ENCODE assay signal across 11 cellular contexts in the genomic region with DNA sequence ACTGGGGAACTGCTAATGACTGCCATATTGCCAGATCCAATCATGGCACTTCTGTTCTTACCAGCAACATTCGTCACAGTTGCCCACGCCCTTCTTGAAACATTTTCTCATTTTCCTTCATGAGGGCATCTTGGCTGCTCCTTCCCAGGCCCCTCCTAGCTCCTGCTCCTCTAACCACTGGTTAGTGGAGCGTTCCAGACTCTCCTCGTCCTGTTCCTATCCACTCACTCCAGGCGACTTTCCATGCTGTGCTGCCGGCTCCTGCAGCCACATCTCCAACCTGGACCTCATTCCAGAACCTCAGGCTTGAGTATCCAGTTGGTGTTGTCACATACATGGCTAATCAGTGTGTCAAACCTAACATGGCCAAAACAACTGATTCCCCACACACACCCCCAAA. TPM values are rescaled to one million over a fixed set of nuclear protein-coding genes. Genes with fewer than 3 reads are reported as not detected.
DNase-seq lines count a peak whose midpoint lies in the region; ATAC-seq, FAIRE-seq and TF ChIP-seq lines count a peak whose summit lies in the region.
"Had no signal": no experiment of that assay in that cellular context is flagged by ENCODE, and none has a peak within 500 bp of the region (broad histone marks: within the 10 kb centered on the region; RNA-seq: fewer than 3 reads in every experiment).

No MANE protein-coding gene starts in this region.

- H3K36me3 ChIP-seq in GM23338 (ENCODE audit: insufficient read depth) (no peaks in the 10 kb centered on the region), muscle layer of colon (ENCODE audit: insufficient read depth, low read length) (no peaks in the 10 kb centered on the region), mesenchymal stem cell (ENCODE audit: control insufficient read depth in 1 of 2, insufficient read depth in 2 of 2, low read depth in 1 of 2, low read length in 2 of 2) (peaks cover 0 to 12% of the 10 kb centered on the region in 2 experiments)

- H3K27me3 ChIP-seq in GM23338 (ENCODE audit: insufficient read depth) (0 out of 2 replicates have a peak, but pooled peaks cover 5% of the 10 kb centered on the region), muscle layer of colon (ENCODE audit: control insufficient read depth in 1 of 2, insufficient read depth in 2 of 2, low read length in 2 of 2) (no peaks in the 10 kb centered on the region), mesenchymal stem cell (ENCODE audit: control insufficient read depth in 1 of 2, insufficient read depth in 1 of 2, low read length in 2 of 2) (no peaks in the 10 kb centered on the region)
- H3K27me3 ChIP-seq: MG63 had no signal

- H3K27ac ChIP-seq in A549 (no peak overlapping the region), GM23338 (ENCODE audit: low read depth) (no peak overlapping the region), muscle layer of colon (ENCODE audit: low read depth, low read length) (no peak overlapping the region), mesenchymal stem cell (ENCODE audit: low read length, poor library complexity, severe bottlenecking) (no peak overlapping the region)

- no peaks in the 10 kb centered on the region for H3K9me3 ChIP-seq in A549
- H3K9me3 ChIP-seq in muscle layer of colon (ENCODE audit: low read length) = no peaks in the 10 kb centered on the region
- H3K9me3 ChIP-seq in mesenchymal stem cell (ENCODE audit: control insufficient read depth, low read length) = no peaks in the 10 kb centered on the region

- no peak overlapping the region for H4K91ac ChIP-seq in mesenchymal stem cell (ENCODE audit: low read length)

- H3K4me1 ChIP-seq in A549 (peaks cover 34% of the 10 kb centered on the region), GM23338 (ENCODE audit: insufficient read depth) (0 out of 2 replicates have a peak, but pooled peaks cover 6% of the 10 kb centered on the region), muscle layer of colon (ENCODE audit: insufficient read depth, low read length) (peaks cover 47% of the 10 kb centered on the region), mesenchymal stem cell (ENCODE audit: control insufficient read depth, insufficient read depth, low read depth, low read length) (peaks cover 7% of the 10 kb centered on the region)

- POLR2A ChIA-PET in A549 (lab: Yijun Ruan, JAX) = interaction anchor here (1.2 kb wide), 1 partner anchor 37 kb away, joined by 14 read pairs; a partner anchor contains a TSS

- TF ChIP-seq POLR2A in A549 (IDR thresholded peaks at IDR 0.05; ENCODE audit: low read length) = no peak

- H3K4me1 Mint-ChIP-seq in GM23338 = peaks cover 23% of the 10 kb centered on the region
- H3K4me1 Mint-ChIP-seq in activated naive CD8-positive, alpha-beta T cell (ENCODE audit: low read depth) = peaks cover 36% of the 10 kb centered on the region

- no peak overlapping the region for H2AFZ ChIP-seq in GM23338
- no peak overlapping the region for H2AFZ ChIP-seq in mesenchymal stem cell (ENCODE audit: low read depth, low read length)

- 93% methylated on average over 6 of the region's 6 CpGs for WGBS in A549 (ENCODE audit: missing lambda C conversion rate)
- 95% methylated on average over 6 of the region's 6 CpGs for WGBS in mesenchymal stem cell

- H2AK5ac ChIP-seq in mesenchymal stem cell (ENCODE audit: low read length, severe bottlenecking) = no peak overlapping the region

- H3K79me1 ChIP-seq in mesenchymal stem cell (replicated peaks; ENCODE audit: low read length, poor library complexity, severe bottlenecking) = peaks cover 4% of the 10 kb centered on the region

- no peak for TF ChIP-seq EP300 in A549 (IDR thresholded peaks at IDR 0.05)

- H3K14ac ChIP-seq in mesenchymal stem cell (ENCODE audit: low read length in 2 of 2) = no peak overlapping the region

- peaks cover 23% of the 10 kb centered on the region for H3K79me2 ChIP-seq in GM23338 (replicated peaks; ENCODE audit: insufficient read depth)

- no peak overlapping the region for H2BK12ac ChIP-seq in mesenchymal stem cell (ENCODE audit: low read length in 2 of 2)

- no peak overlapping the region for H3K23ac ChIP-seq in mesenchymal stem cell (ENCODE audit: low read length in 2 of 2)

- DNase-seq in A549 (ENCODE audit: low read depth in 1 of 2, low spot score in 1 of 2) (no peak), GM23338 (ENCODE audit: low spot score) (no peak), NCI-H1694 treated with DMSO at 0.1 percent for 48 hours (lab: John Stamatoyannopoulos, UW) (no peak), mesenchymal stem cell (no peak), mucosa of gallbladder (ENCODE audit: low spot score) (no peak)
- DNase-seq: activated effector memory CD4-positive, alpha-beta T cell treated with Interleukin-2 at 50 U/mL for 16 hours; MG63; NCI-H524 treated with DMSO at 0.1 percent for 48 hours had no signal

- no peak overlapping the region for H2BK120ac ChIP-seq in mesenchymal stem cell (ENCODE audit: low read depth, low read length)

- no peak for ATAC-seq in A549
- ATAC-seq in GM23338 = no peak
- ATAC-seq in HG02973 (IDR thresholded peaks at IDR 0.05; ENCODE audit: unreplicated experiment) = no peak

- TF ChIP-seq CTCF in A549 (IDR thresholded peaks at IDR 0.05) = no peak
- TF ChIP-seq CTCF in GM23338 (conservative IDR thresholded peaks at IDR 0.05; ENCODE audit: low read depth in 2 of 2) = no peak

- H3K27ac Mint-ChIP-seq in GM23338 = no peak overlapping the region
- peak overlapping the region; percentile 95 for H3K27ac Mint-ChIP-seq in activated naive CD8-positive, alpha-beta T cell

- H3K4me3 Mint-ChIP-seq in GM23338 = peak overlapping the region; percentile 74
- H3K4me3 Mint-ChIP-seq in activated naive CD8-positive, alpha-beta T cell = peak overlapping the region; percentile 98

- H3K18ac ChIP-seq in mesenchymal stem cell (ENCODE audit: low read depth in 1 of 2, low read length in 2 of 2) = no peak overlapping the region

- peaks cover 7% of the 10 kb centered on the region; the same call in 2 of the 3 replicates for H3K9me3 Mint-ChIP-seq in GM23338
- H3K9me3 Mint-ChIP-seq in activated naive CD8-positive, alpha-beta T cell (ENCODE audit: low read depth) = peaks cover 3% of the 10 kb centered on the region

- no peak overlapping the region for H4K8ac ChIP-seq in mesenchymal stem cell (ENCODE audit: low read length)

- H3K36me3 Mint-ChIP-seq in GM23338 (ENCODE audit: low read depth) = peaks cover 13% of the 10 kb centered on the region
- H3K36me3 Mint-ChIP-seq in activated naive CD8-positive, alpha-beta T cell = peaks cover 6% of the 10 kb centered on the region

- peaks cover 15% of the 10 kb centered on the region for H3K27me3 Mint-ChIP-seq in GM23338 (ENCODE audit: insufficient read depth, low read depth, poor library complexity)
- no peaks in the 10 kb centered on the region for H3K27me3 Mint-ChIP-seq in activated naive CD8-positive, alpha-beta T cell

- no peaks in the 10 kb centered on the region for H3K9me2 ChIP-seq in GM23338 (ENCODE audit: insufficient read depth)

- H2BK5ac ChIP-seq in mesenchymal stem cell (ENCODE audit: low read depth, low read length, poor library complexity, severe bottlenecking) = no peak overlapping the region

- no peak for TF ChIP-seq RAD21 in A549 (conservative IDR thresholded peaks at IDR 0.05 in 1 of 2, IDR thresholded peaks at IDR 0.05 in 1 of 2)

- no peak overlapping the region for H3K4me3 ChIP-seq in A549
- H3K4me3 ChIP-seq in GM23338 = peak overlapping the region; percentile 64
- H3K4me3 ChIP-seq in muscle layer of colon (ENCODE audit: low read depth in 1 of 2, low read length in 2 of 2) = peak overlapping the region; percentile 0 to 54
- H3K4me3 ChIP-seq in mesenchymal stem cell (ENCODE audit: insufficient read depth in 1 of 2, low read depth in 1 of 2, low read length in 2 of 2) = peak overlapping the region in 1 of 2 experiments; percentile 88

- H3K9ac ChIP-seq in muscle layer of colon (ENCODE audit: low read length) (no peak overlapping the region), mesenchymal stem cell (ENCODE audit: low read length) (no peak overlapping the region)

- H3K4me2 ChIP-seq in A549 = peak overlapping the region; percentile 90
- peak overlapping the region; percentile 92 for H3K4me2 ChIP-seq in GM23338
- no peak overlapping the region for H3K4me2 ChIP-seq in mesenchymal stem cell (ENCODE audit: low read length, poor library complexity, severe bottlenecking)

- H4K20me1 ChIP-seq in GM23338 (replicated peaks; ENCODE audit: insufficient read depth) = no peaks in the 10 kb centered on the region

- CTCF ChIA-PET in A549 (lab: Yijun Ruan, JAX) = interaction anchor here (1.2 to 1.8 kb wide), 2 partner anchors 15 to 23 kb away, joined by 4 read pairs; no protein-coding TSS in a partner anchor

- no peak overlapping the region for H3K4ac ChIP-seq in mesenchymal stem cell (ENCODE audit: low read depth in 1 of 2, low read length in 2 of 2)

- no peak overlapping the region for H2BK15ac ChIP-seq in mesenchymal stem cell (ENCODE audit: low read depth, poor library complexity, severe bottlenecking)

- no peak for FAIRE-seq in A549 (lab: Jason Lieb, UNC)

- 0 out of 2 replicates have a peak, but pooled peaks cover 8% of the 10 kb centered on the region for H3F3A ChIP-seq in GM23338 (replicated peaks; ENCODE audit: low read depth)

RNA-seq across cellular contexts. Expression of a gene that starts 1.3 kb away (rescaled TPM):
- polyA plus RNA-seq in A549 (2011; rRNA removed) (42.7 and 47.9 TPM in 2 replicates), A549 (2017; fragmentation: RNase III; extraction: RNeasy Plus Mini Kit Qiagen cat#74134 plus additional on column Dnase treatment) (78.8 to 84.6 TPM (median 84.3 TPM) in 3 replicates), GM23338 (2016; fragmentation: Nextera tagmentation; extraction: Ambion mirVana) (31.9 and 34.1 TPM in 2 replicates)
- 51.6 and 55.2 TPM in 2 replicates for polyA plus RNA-seq in A549 (2012; cell fraction: cytosol; rRNA removed)
- 31.2 and 42.2 TPM in 2 replicates for polyA plus RNA-seq in A549 (2012; cell fraction: nucleus; rRNA removed)
- polyA minus RNA-seq in A549 (2011; rRNA and poly(A)+ RNA removed) = 18.5 and 21.4 TPM in 2 replicates
- 16.3 and 17.3 TPM in 2 replicates for total RNA-seq in GM23338 (2014; rRNA removed; shearing (Covaris generic))
- 59.5 TPM for polyA plus RNA-seq in mesenchymal stem cell (2013, experiment 1 of 2)
- polyA plus RNA-seq in mesenchymal stem cell (2013, experiment 2 of 2) = 60.1 TPM
- 223 TPM for total RNA-seq in mucosa of gallbladder

RNA-seq across cellular contexts. Expression of a gene that starts 37.5 kb away (rescaled TPM):
- polyA plus RNA-seq in A549 (2011; rRNA removed) = 39.7 and 54.3 TPM in 2 replicates
- 35.6 and 37.8 TPM in 2 replicates for polyA plus RNA-seq in A549 (2012; cell fraction: cytosol; rRNA removed)
- 16.6 and 20.6 TPM in 2 replicates for polyA plus RNA-seq in A549 (2012; cell fraction: nucleus; rRNA removed)
- polyA plus RNA-seq in A549 (2017; fragmentation: RNase III; extraction: RNeasy Plus Mini Kit Qiagen cat#74134 plus additional on column Dnase treatment) = 55.3 to 59.2 TPM (median 56.8 TPM) in 3 replicates
- polyA minus RNA-seq in A549 (2011; rRNA and poly(A)+ RNA removed) = 25.5 and 26.8 TPM in 2 replicates
- total RNA-seq in GM23338 (2014; rRNA removed; shearing (Covaris generic)) = 33.2 and 42.0 TPM in 2 replicates
- 35.5 and 40.7 TPM in 2 replicates for polyA plus RNA-seq in GM23338 (2016; fragmentation: Nextera tagmentation; extraction: Ambion mirVana)
- polyA plus RNA-seq in mesenchymal stem cell (2013, experiment 1 of 2) = 28.0 TPM
- polyA plus RNA-seq in mesenchymal stem cell (2013, experiment 2 of 2) = 28.9 TPM
- total RNA-seq in mucosa of gallbladder = 14.9 TPM

RNA-seq across cellular contexts. Expression of a gene that starts 54.5 kb away (rescaled TPM):
- polyA plus RNA-seq in A549 (2011; rRNA removed) (3,000 and 3,176 TPM in 2 replicates), A549 (2017; fragmentation: RNase III; extraction: RNeasy Plus Mini Kit Qiagen cat#74134 plus additional on column Dnase treatment) (3,153 to 3,802 TPM (median 3,221 TPM) in 3 replicates), GM23338 (2016; fragmentation: Nextera tagmentation; extraction: Ambion mirVana) (2,161 and 2,244 TPM in 2 replicates)
- polyA plus RNA-seq in A549 (2012; cell fraction: cytosol; rRNA removed) = 1,696 and 1,750 TPM in 2 replicates
- 572 and 893 TPM in 2 replicates for polyA plus RNA-seq in A549 (2012; cell fraction: nucleus; rRNA removed)
- polyA minus RNA-seq in A549 (2011; rRNA and poly(A)+ RNA removed) = 290 and 326 TPM in 2 replicates
- total RNA-seq in GM23338 (2014; rRNA removed; shearing (Covaris generic)) = 2,575 and 2,742 TPM in 2 replicates
- polyA plus RNA-seq in mesenchymal stem cell (2013, experiment 1 of 2) = 4,758 TPM
- polyA plus RNA-seq in mesenchymal stem cell (2013, experiment 2 of 2) = 4,603 TPM
- 690 TPM for total RNA-seq in mucosa of gallbladder

Comparison
In these comparisons a context has a peak if more than half of its experiments do, and no peak if none do; other contexts are left out.
1. RNA of a gene that starts 1.3 kb away (total RNA-seq): 223 TPM in mucosa of gallbladder (single experiment); 16.3 to 17.3 TPM in GM23338; every median in the first group is over 10 times any median in the second.